17 cellular contexts compared by ENCODE assay signal in the genomic region with DNA sequence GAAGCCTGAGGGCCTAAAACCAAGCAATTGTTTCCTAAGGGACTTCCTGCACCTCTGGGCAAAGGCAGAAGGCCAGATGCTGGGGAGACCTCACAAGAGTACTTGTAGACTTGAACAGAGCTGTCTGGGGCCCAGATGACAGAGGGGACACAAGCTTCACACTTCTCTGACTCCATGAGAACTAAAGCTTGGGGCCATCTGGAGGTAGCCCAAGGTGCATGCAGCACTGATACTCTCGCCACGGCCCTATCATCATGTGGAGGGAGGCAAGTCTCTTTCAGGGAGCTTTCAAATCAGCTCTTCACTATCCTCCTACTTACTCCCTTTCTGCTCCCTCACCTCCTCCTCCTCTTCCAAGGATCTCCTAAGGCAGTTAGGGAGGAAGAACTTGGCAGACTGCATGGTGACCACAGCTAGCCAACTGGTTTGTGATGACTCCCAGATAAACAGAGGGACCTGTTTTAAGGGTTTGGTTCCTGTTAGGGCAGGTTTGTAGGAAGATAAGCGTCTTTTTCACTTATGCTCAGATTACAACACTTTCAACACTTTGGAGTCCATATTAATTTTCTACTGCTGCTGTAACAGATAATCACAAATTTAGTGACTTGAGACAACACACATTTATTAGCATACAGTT.
"Had no signal": no experiment of that assay in that cellular context is flagged by ENCODE, and none has a peak within 500 bp of the region (broad histone marks: within the 10 kb centered on the region; RNA-seq: fewer than 3 reads in every experiment).

No MANE protein-coding gene starts in this region.

- DNase-seq: activated CD4-positive, alpha-beta memory T cell treated with anti-CD3 and anti-CD28 coated beads, Interleukin-2, amount 10 ng/mL, durations not matched to agents 7 days and 5 days; activated CD4-positive, alpha-beta T cell treated with anti-CD3 and anti-CD28 coated beads for 48 hours; activated CD4-positive, CD25-positive, alpha-beta regulatory T cell; activated naive CD4-positive, alpha-beta T cell treated with Interleukin-2 at 50 U/mL for 16 hours; activated naive CD8-positive, alpha-beta T cell treated with anti-CD3 and anti-CD28 coated beads, Interleukin-2, amount 10 ng/mL, durations not matched to agents 7 days and 5 days; activated T-cell treated with anti-CD3 and anti-CD28 coated beads, Interleukin-2, amount 50 U/mL, for 24 hours; brain microvascular endothelial cell; heart left ventricle; kidney; left lung; stimulated activated CD4-positive, alpha-beta T cell treated with anti-CD3 and anti-CD28 coated beads, Interleukin-12 subunit alpha, Interleukin-12 subunit beta, amount 100 ng/mL, for 4 hours; stimulated activated CD4-positive, alpha-beta T cell treated with anti-CD3 and anti-CD28 coated beads, Interleukin-1b, Interleukin-23, amount 100 ng/mL, for 48 hours; stimulated activated naive CD4-positive, alpha-beta T cell treated with Interleukin-2 at 50 U/mL for 16 hours had no signal

- H3K36me3 ChIP-seq: brain microvascular endothelial cell, esophagus muscularis mucosa, gastroesophageal sphincter, heart left ventricle, left lung, tibial nerve had no signal

- H3K27me3 ChIP-seq: brain microvascular endothelial cell, esophagus muscularis mucosa, gastroesophageal sphincter, left lung, tibial nerve had no signal

- H3K4me1 ChIP-seq: gastroesophageal sphincter, heart left ventricle, left lung, tibial nerve had no signal

- H3K9me3 ChIP-seq: esophagus muscularis mucosa, gastroesophageal sphincter, heart left ventricle, left lung, tibial nerve had no signal

- H3K27ac ChIP-seq: brain microvascular endothelial cell, coronary artery, esophagus muscularis mucosa, gastroesophageal sphincter, heart left ventricle, left lung, tibial nerve had no signal

- H3K4me3 ChIP-seq: coronary artery, esophagus muscularis mucosa, gastroesophageal sphincter, heart left ventricle, left lung, tibial nerve had no signal

- ATAC-seq: gastroesophageal sphincter, heart left ventricle, left lung had no signal
